17 cellular contexts compared by ENCODE assay signal in the genomic region with DNA sequence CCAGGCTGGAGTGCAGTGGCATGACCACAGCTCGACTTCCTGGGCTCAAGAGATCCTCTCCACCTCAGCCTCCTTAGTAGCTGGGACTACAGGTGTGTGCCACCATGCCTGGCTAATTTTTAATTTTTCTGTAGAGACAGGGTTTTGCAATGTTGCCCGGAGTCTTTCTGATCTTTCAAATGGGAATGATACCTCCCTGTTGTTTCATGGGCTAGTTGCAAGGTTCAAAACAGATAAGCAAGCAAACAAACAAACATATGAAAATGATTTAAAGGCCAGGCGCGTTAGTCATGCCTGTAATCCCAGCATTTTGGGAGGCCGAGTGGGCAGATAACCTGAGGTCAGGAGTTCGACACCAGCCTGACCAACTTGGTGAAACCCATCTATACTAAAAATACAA. TPM values are rescaled to one million over a fixed set of nuclear protein-coding genes. Genes with fewer than 3 reads are reported as not detected.
DNase-seq lines count a peak whose midpoint lies in the region; ATAC-seq, FAIRE-seq and TF ChIP-seq lines count a peak whose summit lies in the region.
"Had no signal": no experiment of that assay in that cellular context is flagged by ENCODE, and none has a peak within 500 bp of the region (broad histone marks: within the 10 kb centered on the region; RNA-seq: fewer than 3 reads in every experiment).

No MANE protein-coding gene starts in this region.

- TF ChIP-seq CTCF in left ventricle myocardium inferior (IDR thresholded peaks at IDR 0.05; ENCODE audit: borderline replicate concordance) (no peak), astrocyte (IDR thresholded peaks at IDR 0.05; ENCODE audit: insufficient read depth, low read depth, low read length) (no peak), HepG2 (CRISPR knock-in tag; IDR thresholded peaks at IDR 0.05) (no peak), smooth muscle cell (IDR thresholded peaks at IDR 0.05; ENCODE audit: borderline replicate concordance, insufficient read depth, poor library complexity, severe bottlenecking) (no peak)

- WGBS in HepG2 (ENCODE audit: low lambda C conversion rate): 37% methylated on average over 6 of the region's 6 CpGs
- WGBS in trophoblast cell (ENCODE audit: extremely low coverage, insufficient coverage, insufficient read length): no CpG with 5 or more reads among the region's 6 CpGs
- 83% methylated on average over 6 of the region's 6 CpGs for WGBS in smooth muscle cell (ENCODE audit: low lambda C conversion rate)

- ATAC-seq in Right ventricle myocardium superior (ENCODE audit: poor library complexity) (no peak), HepG2 (no peak)

- H2BK120ac ChIP-seq in trophoblast cell (ENCODE audit: insufficient read depth, low read length, poor library complexity): peak overlapping the region; percentile 75

- H4K12ac ChIP-seq in trophoblast cell (ENCODE audit: low read depth, low read length): no peak overlapping the region

- peak overlapping the region; percentile 66 for H4K91ac ChIP-seq in trophoblast cell (ENCODE audit: low read depth, low read length)

- peaks cover 33% of the 10 kb centered on the region for H3K79me1 ChIP-seq in trophoblast cell (ENCODE audit: low read length)

- no peaks in the 10 kb centered on the region for H3K27me3 Mint-ChIP-seq in astrocyte (ENCODE audit: low read depth, unreplicated experiment)
- H3K27me3 Mint-ChIP-seq: B cell, IgD-negative memory B cell had no signal

- H4K20me1 ChIP-seq in astrocyte (ENCODE audit: insufficient read depth, low read length) (no peaks in the 10 kb centered on the region), HepG2 (ENCODE audit: insufficient read depth, low read length) (no peaks in the 10 kb centered on the region), smooth muscle cell (ENCODE audit: low read depth) (no peaks in the 10 kb centered on the region)
- H4K20me1 ChIP-seq: BLaER1 treated with 17β-estradiol and CSF1 and Interleukin-3, amounts not matched to agents 10 nM and 100 nM had no signal

- H3K14ac ChIP-seq in trophoblast cell (ENCODE audit: low read length): peak overlapping the region; percentile 63

- H3K18ac ChIP-seq in trophoblast cell (ENCODE audit: low read length): peak overlapping the region; percentile 61

- H3K27ac ChIP-seq in left ventricle myocardium inferior (replicated peaks) (peak overlapping the region; percentile 85), astrocyte (ENCODE audit: low read depth, low read length) (no peak overlapping the region), HepG2 (ENCODE audit: extremely low read length, insufficient read depth, low read length) (no peak overlapping the region), trophoblast cell (ENCODE audit: low read depth, low read length) (no peak overlapping the region), smooth muscle cell (ENCODE audit: low read depth) (no peak overlapping the region)
- H3K27ac ChIP-seq: BLaER1 treated with 17β-estradiol and CSF1 and Interleukin-3, amounts not matched to agents 10 nM and 100 nM had no signal

- DNase-seq in left ventricle myocardium inferior (no peak), Right ventricle myocardium superior (no peak), astrocyte (ENCODE audit: low read depth) (no peak), HepG2 (ENCODE audit: low spot score) (peak; percentile 5), trophoblast cell (peak in 1 of 2 donors; percentile 20), NCI-H1048 (lab: John Stamatoyannopoulos, UW) (no peak), smooth muscle cell (lab: John Stamatoyannopoulos, UW; ENCODE audit: unreplicated experiment) (no peak)
- DNase-seq: Caco-2; CD4-positive, CD25-positive, alpha-beta regulatory T cell; HCEC 1CT had no signal

- H3K4me3 ChIP-seq in left ventricle myocardium inferior: no peak overlapping the region
- H3K4me3 ChIP-seq in astrocyte (ENCODE audit: insufficient read depth, low read depth, low read length): no peak overlapping the region
- no peak overlapping the region for H3K4me3 ChIP-seq in HepG2 (replicated peaks in 1 of 3; ENCODE audit: insufficient read depth in 1 of 3, low read depth in 2 of 3, low read length in 3 of 3)
- no peak overlapping the region for H3K4me3 ChIP-seq in trophoblast cell (ENCODE audit: low read depth, low read length)
- H3K4me3 ChIP-seq in smooth muscle cell: no peak overlapping the region
- H3K4me3 ChIP-seq: BLaER1 treated with 17β-estradiol and CSF1 and Interleukin-3, amounts not matched to agents 10 nM and 100 nM had no signal

- H3K36me3 ChIP-seq in left ventricle myocardium inferior (no peaks in the 10 kb centered on the region), astrocyte (ENCODE audit: insufficient read depth, low read length) (no peaks in the 10 kb centered on the region), HepG2 (replicated peaks in 1 of 2; ENCODE audit: control insufficient read depth in 1 of 2, insufficient read depth in 2 of 2, low read length in 2 of 2) (no peaks in the 10 kb centered on the region), trophoblast cell (ENCODE audit: control insufficient read depth in 1 of 2, insufficient read depth in 2 of 2, low read length in 2 of 2) (no peaks in the 10 kb centered on the region), smooth muscle cell (ENCODE audit: low read depth) (no peaks in the 10 kb centered on the region)
- H3K36me3 ChIP-seq: BLaER1 treated with 17β-estradiol and CSF1 and Interleukin-3, amounts not matched to agents 10 nM and 100 nM had no signal

- H3K4me1 Mint-ChIP-seq in astrocyte (ENCODE audit: low read depth, unreplicated experiment): peaks cover 29% of the 10 kb centered on the region

- H3K4ac ChIP-seq in trophoblast cell (ENCODE audit: low read depth, low read length): no peak overlapping the region

- H3K4me2 ChIP-seq in astrocyte (ENCODE audit: low read length) (no peak overlapping the region), HepG2 (ENCODE audit: low read depth, low read length) (no peak overlapping the region), trophoblast cell (ENCODE audit: low read length) (no peak overlapping the region), smooth muscle cell (no peak overlapping the region)
- H3K4me2 ChIP-seq: BLaER1 treated with 17β-estradiol and CSF1 and Interleukin-3, amounts not matched to agents 10 nM and 100 nM had no signal

- BruUV-seq in HepG2 (replicated peaks; lab: Mats Ljungman, UMichigan): no TSS peak

- no peak for TF ChIP-seq POLR2A in HepG2 (IDR thresholded peaks at IDR 0.05; ENCODE audit: insufficient read depth in 1 of 2, low read depth in 2 of 2, low read length in 2 of 2)

- intact Hi-C loops in left ventricle myocardium inferior (cut with micrococcal nuclease): no loop called here
- intact Hi-C loops in Right ventricle myocardium superior (cut with DNase I): no loop called here
- intact Hi-C loops in HepG2 (cut with micrococcal nuclease; ENCODE audit: unreplicated experiment): no loop called here

- peak overlapping the region; percentile 26 for H3K27ac Mint-ChIP-seq in astrocyte (ENCODE audit: unreplicated experiment)
- H3K27ac Mint-ChIP-seq: B cell; CD4-positive, CD25-positive, alpha-beta regulatory T cell; IgD-negative memory B cell had no signal

- peaks cover 79% of the 10 kb centered on the region for H3K4me1 ChIP-seq in left ventricle myocardium inferior
- peaks cover 10% of the 10 kb centered on the region for H3K4me1 ChIP-seq in astrocyte (ENCODE audit: insufficient read depth, low read length)
- peaks cover 25% of the 10 kb centered on the region for H3K4me1 ChIP-seq in HepG2 (ENCODE audit: insufficient read depth, low read length)
- peaks cover 10 to 15% of the 10 kb centered on the region in 2 experiments for H3K4me1 ChIP-seq in trophoblast cell (ENCODE audit: control insufficient read depth in 1 of 2, insufficient read depth in 2 of 2, low read length in 2 of 2)
- H3K4me1 ChIP-seq in smooth muscle cell (ENCODE audit: low read depth): no peaks in the 10 kb centered on the region

- TF ChIP-seq EP300 in HepG2 (IDR thresholded peaks at IDR 0.05; ENCODE audit: low read depth in 2 of 2, low read length in 2 of 2) (no peak), HepG2 (CRISPR knock-in tag; IDR thresholded peaks at IDR 0.05; ENCODE audit: borderline replicate concordance) (no peak)

- POLR2A ChIA-PET in HepG2 (lab: Yijun Ruan, JAX): no interaction called here

- H3K4me3 Mint-ChIP-seq in astrocyte (ENCODE audit: unreplicated experiment): no peak overlapping the region
- H3K4me3 Mint-ChIP-seq: B cell; CD4-positive, CD25-positive, alpha-beta regulatory T cell; IgD-negative memory B cell had no signal

- H3K23ac ChIP-seq in trophoblast cell (ENCODE audit: low read length): no peak overlapping the region

- peak overlapping the region; percentile 41 for H2AK5ac ChIP-seq in trophoblast cell (ENCODE audit: low read length)

- H3F3A ChIP-seq in smooth muscle cell (ENCODE audit: low read depth): no peaks in the 10 kb centered on the region

- in situ Hi-C loops in HepG2 (cut with HindIII; ENCODE audit: extremely low pct_ligation_motif_present, low pct_unique_long_range_greater_than_20kb): no loop called here

- H2AFZ ChIP-seq in astrocyte (ENCODE audit: low read depth, low read length) (no peak overlapping the region), HepG2 (ENCODE audit: low read length) (no peak overlapping the region), trophoblast cell (ENCODE audit: insufficient read depth, low read length, poor library complexity) (no peak overlapping the region), smooth muscle cell (ENCODE audit: low read depth) (no peak overlapping the region)

- H3K9me3 ChIP-seq in left ventricle myocardium inferior (replicated peaks) (no peaks in the 10 kb centered on the region), astrocyte (ENCODE audit: insufficient read depth, low read depth, low read length) (no peaks in the 10 kb centered on the region), HepG2 (ENCODE audit: low read length) (no peaks in the 10 kb centered on the region), trophoblast cell (ENCODE audit: insufficient read depth, low read depth, low read length) (no peaks in the 10 kb centered on the region), smooth muscle cell (replicated peaks; ENCODE audit: low read depth) (no peaks in the 10 kb centered on the region)
- H3K9me3 ChIP-seq: BLaER1 treated with 17β-estradiol and CSF1 and Interleukin-3, amounts not matched to agents 10 nM and 100 nM; Caco-2 had no signal

- peak overlapping the region; percentile 11 for H4K8ac ChIP-seq in trophoblast cell (ENCODE audit: low read depth, low read length)

- peak overlapping the region; percentile 79 for H2BK5ac ChIP-seq in trophoblast cell (ENCODE audit: low read depth, low read length, poor library complexity)

- no peak for FAIRE-seq in astrocyte (lab: Jason Lieb, UNC)
- FAIRE-seq in HepG2 (lab: Jason Lieb, UNC): no peak
- FAIRE-seq: D721Med, G401.6, H54, HTR-8/SVneo had no signal

- TF ChIP-seq RAD21 in HepG2 (CRISPR knock-in tag; IDR thresholded peaks at IDR 0.05): no peak

- H3K9ac ChIP-seq in astrocyte (ENCODE audit: low read length) (no peak overlapping the region), HepG2 (ENCODE audit: insufficient read depth, low read depth, low read length) (no peak overlapping the region), trophoblast cell (ENCODE audit: low read length) (no peak overlapping the region), smooth muscle cell (ENCODE audit: low read depth) (no peak overlapping the region)
- H3K9ac ChIP-seq: BLaER1 treated with 17β-estradiol and CSF1 and Interleukin-3, amounts not matched to agents 10 nM and 100 nM had no signal

- no peaks in the 10 kb centered on the region for H3K36me3 Mint-ChIP-seq in astrocyte (ENCODE audit: low read depth, unreplicated experiment)
- H3K36me3 Mint-ChIP-seq: CD4-positive, CD25-positive, alpha-beta regulatory T cell; IgD-negative memory B cell had no signal

- H2BK12ac ChIP-seq in trophoblast cell (ENCODE audit: low read length): peak overlapping the region; percentile 78

- H3K27me3 ChIP-seq in left ventricle myocardium inferior (ENCODE audit: low read depth) (no peaks in the 10 kb centered on the region), astrocyte (ENCODE audit: insufficient read depth, low read length) (no peaks in the 10 kb centered on the region), HepG2 (ENCODE audit: control insufficient read depth in 1 of 2, insufficient read depth in 2 of 2, low read length in 2 of 2) (no peaks in the 10 kb centered on the region), trophoblast cell (ENCODE audit: insufficient read depth, low read length) (no peaks in the 10 kb centered on the region), smooth muscle cell (ENCODE audit: low read depth) (no peaks in the 10 kb centered on the region)
- H3K27me3 ChIP-seq: BLaER1 treated with 17β-estradiol and CSF1 and Interleukin-3, amounts not matched to agents 10 nM and 100 nM had no signal

- CTCF ChIA-PET in HepG2 (lab: Yijun Ruan, JAX; ENCODE audit: low intra/inter-chr PET ratio, low total read pairs): no interaction called here

- no peaks in the 10 kb centered on the region for H3K79me2 ChIP-seq in astrocyte (ENCODE audit: insufficient read depth, low read length)
- no peaks in the 10 kb centered on the region for H3K79me2 ChIP-seq in HepG2 (ENCODE audit: insufficient read depth, low read length)
- no peaks in the 10 kb centered on the region for H3K79me2 ChIP-seq in trophoblast cell (ENCODE audit: control insufficient read depth, insufficient read depth, low read length, poor library complexity)
- H3K79me2 ChIP-seq in smooth muscle cell (ENCODE audit: low read depth): no peaks in the 10 kb centered on the region

- H3K9me3 Mint-ChIP-seq in astrocyte (ENCODE audit: unreplicated experiment): no peaks in the 10 kb centered on the region
- H3K9me3 Mint-ChIP-seq: IgD-negative memory B cell had no signal

RNA-seq across cellular contexts. Expression of a gene that starts 45.3 kb away (rescaled TPM):
- 72.6 TPM for total RNA-seq in left ventricle myocardium inferior
- total RNA-seq in Right ventricle myocardium superior: 75.9 TPM
- total RNA-seq in astrocyte: 56.3 and 58.9 TPM in 2 replicates
- 5.2 and 7.3 TPM in 2 replicates for total RNA-seq in HepG2 (2016; rRNA removed; fragmentation: Illumina TruSeq; extraction: Trizol)
- total RNA-seq in HepG2 (2016; cell fraction: cytosol; rRNA removed; fragmentation: Illumina TruSeq; extraction: Trizol; ENCODE audit: low read depth): 5.0 and 6.0 TPM in 2 replicates
- total RNA-seq in HepG2 (2016; cell fraction: insoluble cytoplasmic fraction; rRNA removed; fragmentation: Illumina TruSeq; extraction: Trizol): 4.9 and 6.7 TPM in 2 replicates
- 5.1 and 5.2 TPM in 2 replicates for total RNA-seq in HepG2 (2016; cell fraction: membrane; rRNA removed; fragmentation: Illumina TruSeq; extraction: Trizol)
- 6.7 and 7.7 TPM in 2 replicates for total RNA-seq in HepG2 (2016; cell fraction: nucleus; rRNA removed; fragmentation: Illumina TruSeq; extraction: Trizol)
- polyA plus RNA-seq in HepG2 (2011; rRNA removed): 12.1 and 13.3 TPM in 2 replicates
- polyA plus RNA-seq in HepG2 (2011; cell fraction: cytosol; rRNA removed): 10.1 and 15.8 TPM in 2 replicates
- 4.3 and 6.7 TPM in 2 replicates for polyA plus RNA-seq in HepG2 (2011; cell fraction: nucleus; rRNA removed)
- 6.0 and 7.3 TPM in 2 replicates for polyA plus RNA-seq in HepG2 (2012)
- polyA plus RNA-seq in HepG2 (2016; cell fraction: cytosol; fragmentation: Illumina TruSeq; extraction: Trizol; ENCODE audit: low read depth): 3.4 and 4.9 TPM in 2 replicates
- 6.3 and 7.1 TPM in 2 replicates for polyA plus RNA-seq in HepG2 (2016; cell fraction: insoluble cytoplasmic fraction; fragmentation: Illumina TruSeq; extraction: Trizol; ENCODE audit: low read depth)
- 3.3 and 4.3 TPM in 2 replicates for polyA plus RNA-seq in HepG2 (2016; cell fraction: membrane; fragmentation: Illumina TruSeq; extraction: Trizol; ENCODE audit: low read depth)
- polyA plus RNA-seq in HepG2 (2016; cell fraction: nucleus; fragmentation: Illumina TruSeq; extraction: Trizol; ENCODE audit: insufficient read depth, low read depth): 10.3 and 13.9 TPM in 2 replicates
- polyA minus RNA-seq in HepG2 (2011; rRNA and poly(A)+ RNA removed; ENCODE audit: low replicate concordance): 9.0 and 9.6 TPM in 2 replicates
- 8.2 and 9.3 TPM in 2 replicates for polyA minus RNA-seq in HepG2 (2011; cell fraction: cytosol; rRNA and poly(A)+ RNA removed)
- polyA minus RNA-seq in HepG2 (2011; cell fraction: nucleus; rRNA and poly(A)+ RNA removed): 7.9 and 9.8 TPM in 2 replicates
- 87.5 and 92.7 TPM in 2 replicates for polyA plus RNA-seq in trophoblast cell (2013)
- total RNA-seq in smooth muscle cell: 76.1 and 108 TPM in 2 replicates
- 47.2 and 95.2 TPM in 2 replicates for polyA plus RNA-seq in smooth muscle cell
